9 cellular contexts compared by ENCODE assay signal in genomic region chr22:29030618-29031235, GRCh38. TPM values are rescaled to one million over a fixed set of nuclear protein-coding genes. Genes with fewer than 3 reads are reported as not detected.
DNase-seq lines count a peak whose midpoint lies in the region; ATAC-seq, FAIRE-seq and TF ChIP-seq lines count a peak whose summit lies in the region.
"Had no signal": no experiment of that assay in that cellular context is flagged by ENCODE, and none has a peak within 500 bp of the region (broad histone marks: within the 10 kb centered on the region; RNA-seq: fewer than 3 reads in every experiment).

No MANE protein-coding gene starts in this region.

- H3K4me3 ChIP-seq in NT2/D1 (ENCODE audit: insufficient read length, low read depth) = peak overlapping the region; percentile 23
- H3K4me3 ChIP-seq in HepG2 (replicated peaks in 1 of 3; ENCODE audit: insufficient read depth in 1 of 3, low read depth in 2 of 3, low read length in 3 of 3) = peak overlapping the region; percentile 41 to 51 (median 45)
- peak overlapping the region; percentile 47 to 69 for H3K4me3 ChIP-seq in stomach smooth muscle (ENCODE audit: low read length in 2 of 2)

- peak; percentile 42; the same call in 1 of the 2 replicates for TF ChIP-seq RAD21 in HepG2 (CRISPR knock-in tag; IDR thresholded peaks at IDR 0.05)

- H3K36me3 ChIP-seq in ES-I3 (ENCODE audit: insufficient read depth, low read length) = no peaks in the 10 kb centered on the region; the same call in 1 of the 2 replicates
- H3K36me3 ChIP-seq in NT2/D1 (ENCODE audit: insufficient read depth, insufficient read length, low read length) = peaks cover 12% of the 10 kb centered on the region
- peaks cover 22 to 61% of the 10 kb centered on the region in 2 experiments for H3K36me3 ChIP-seq in HepG2 (replicated peaks in 1 of 2; ENCODE audit: control insufficient read depth in 1 of 2, insufficient read depth in 2 of 2, low read length in 2 of 2)
- peaks cover 0 to 2% of the 10 kb centered on the region in 2 donors for H3K36me3 ChIP-seq in stomach smooth muscle (ENCODE audit: control insufficient read depth in 2 of 2, insufficient read depth in 2 of 2, low read length in 2 of 2)

- POLR2A ChIA-PET in HepG2 (lab: Yijun Ruan, JAX) = interaction anchor here (0.8 to 5.0 kb wide), 20 partner anchors 9 to 247 kb away, joined by 3 to 44 read pairs (median 10); partner anchors contain the start of gene ZNRF3

- CTCF ChIA-PET in HepG2 (lab: Yijun Ruan, JAX; ENCODE audit: low intra/inter-chr PET ratio, low total read pairs) = no interaction called here

- WGBS in HepG2 (ENCODE audit: low lambda C conversion rate) = 3% methylated on average over 20 of the region's 33 CpGs

- TF ChIP-seq CTCF in HepG2 (CRISPR knock-in tag; IDR thresholded peaks at IDR 0.05) = peak; percentile 20

- H3K27ac ChIP-seq in HepG2 (ENCODE audit: extremely low read length, insufficient read depth, low read length) (peak overlapping the region; percentile 88), stomach smooth muscle (ENCODE audit: low read length) (peak overlapping the region; percentile 84)

- intact Hi-C loops in HepG2 (cut with micrococcal nuclease; ENCODE audit: unreplicated experiment) = loop anchor here (1.0 to 5.0 kb wide), 4 partner anchors 26 to 143 kb away; no protein-coding TSS in a partner anchor

- H4K20me1 ChIP-seq in HepG2 (ENCODE audit: insufficient read depth, low read length) = no peaks in the 10 kb centered on the region

- peak overlapping the region; percentile 73 for H3K4me2 ChIP-seq in HepG2 (ENCODE audit: low read depth, low read length)

- no TSS peak for BruUV-seq in HepG2 (replicated peaks; lab: Mats Ljungman, UMichigan)

- in situ Hi-C loops in HepG2 (cut with HindIII; ENCODE audit: extremely low pct_ligation_motif_present, low pct_unique_long_range_greater_than_20kb) = loop anchor here (5.0 kb wide), 1 partner anchor 113 kb away; no protein-coding TSS in a partner anchor

- no peak overlapping the region for H2AFZ ChIP-seq in HepG2 (ENCODE audit: low read length)

- peak; percentile 79 for ATAC-seq in HepG2
- no peak for ATAC-seq in HG03520 (IDR thresholded peaks at IDR 0.05; ENCODE audit: unreplicated experiment)
- ATAC-seq in HG03342 (IDR thresholded peaks at IDR 0.05; ENCODE audit: unreplicated experiment) = no peak

- peaks cover 76% of the 10 kb centered on the region for H3K79me2 ChIP-seq in HepG2 (ENCODE audit: insufficient read depth, low read length)

- H3K4me1 ChIP-seq in ES-I3 (ENCODE audit: insufficient read depth, low read length) (peaks cover 34% of the 10 kb centered on the region), NT2/D1 (ENCODE audit: insufficient read depth, insufficient read length) (peaks cover 9% of the 10 kb centered on the region), HepG2 (ENCODE audit: insufficient read depth, low read length) (peaks cover 90% of the 10 kb centered on the region), stomach smooth muscle (ENCODE audit: control insufficient read depth, insufficient read depth, low read length) (peaks cover 26% of the 10 kb centered on the region)

- H3K9me3 ChIP-seq in ES-I3 (ENCODE audit: control insufficient read depth, insufficient read depth, low read length) (no peaks in the 10 kb centered on the region), NT2/D1 (ENCODE audit: insufficient read depth, low read length) (no peaks in the 10 kb centered on the region), HepG2 (ENCODE audit: low read length) (no peaks in the 10 kb centered on the region), stomach smooth muscle (ENCODE audit: control insufficient read depth in 2 of 2, low read length in 2 of 2) (no peaks in the 10 kb centered on the region)

- H3K27me3 ChIP-seq in NT2/D1 (ENCODE audit: insufficient read depth, insufficient read length) = no peaks in the 10 kb centered on the region
- no peaks in the 10 kb centered on the region for H3K27me3 ChIP-seq in HepG2 (ENCODE audit: control insufficient read depth in 1 of 2, insufficient read depth in 2 of 2, low read length in 2 of 2)
- no peaks in the 10 kb centered on the region for H3K27me3 ChIP-seq in stomach smooth muscle (ENCODE audit: control insufficient read depth in 1 of 2, insufficient read depth in 2 of 2, low read length in 2 of 2)

- TF ChIP-seq POLR2A in HepG2 (IDR thresholded peaks at IDR 0.05; ENCODE audit: insufficient read depth in 1 of 2, low read depth in 2 of 2, low read length in 2 of 2) = no peak; a peak in 2 of 4 replicates

- peak overlapping the region; percentile 60 for H3K9ac ChIP-seq in ES-I3 (ENCODE audit: low read depth, low read length)
- peak overlapping the region; percentile 47 for H3K9ac ChIP-seq in NT2/D1 (ENCODE audit: insufficient read length, low read depth)
- peak overlapping the region; percentile 70 for H3K9ac ChIP-seq in HepG2 (ENCODE audit: insufficient read depth, low read depth, low read length)
- peak overlapping the region; percentile 55 to 63 for H3K9ac ChIP-seq in stomach smooth muscle (ENCODE audit: low read length in 2 of 2)

- TF ChIP-seq EP300 in HepG2 (IDR thresholded peaks at IDR 0.05; ENCODE audit: low read depth in 2 of 2, low read length in 2 of 2) (peak; percentile 50 to 95; a peak in 3 of 4 replicates), HepG2 (CRISPR knock-in tag; IDR thresholded peaks at IDR 0.05; ENCODE audit: borderline replicate concordance) (peak; percentile 71; the same call in 1 of the 2 replicates)

- FAIRE-seq in HepG2 (lab: Jason Lieb, UNC) = peak; percentile 60

- DNase-seq in NT2/D1 (ENCODE audit: low read depth, low spot score) (peak; percentile 43), ecto neural progenitor cell (ENCODE audit: low spot score) (peak; percentile 84), HepG2 (ENCODE audit: low spot score) (peak; percentile 93)
- DNase-seq in stimulated activated CD8-positive, alpha-beta memory T cell treated with anti-CD3 and anti-CD28 coated beads, Interleukin-4, amount 100 ng/mL, for 48 hours = no peak

TF ChIP-seq in HepG2, 621 proteins besides CTCF, POLR2A, EP300 and RAD21 (continues in another document):
- TF ChIP-seq NR2F6 (IDR thresholded peaks at IDR 0.05) (peak; percentile 82), NR2F6 (CRISPR knock-in tag; IDR thresholded peaks at IDR 0.05) (peak; percentile 95), ZNF816 (CRISPR knock-in tag; IDR thresholded peaks at IDR 0.05; ENCODE audit: borderline replicate concordance) (peak; percentile 81; the same call in 1 of the 2 replicates), AKAP8 (CRISPR knock-in tag; IDR thresholded peaks at IDR 0.05) (peak; percentile 55; the same call in 1 of the 2 replicates), TCF7L2 (IDR thresholded peaks at IDR 0.05; ENCODE audit: low read depth, low read length) (peak; percentile 71; the same call in 1 of the 2 replicates), HNRNPL (IDR thresholded peaks at IDR 0.05; ENCODE audit: low read depth, low read length) (peak; percentile 97), BCL6 (CRISPR knock-in tag; IDR thresholded peaks at IDR 0.05) (peak; percentile 99)

RNA-seq across cellular contexts. Expression of gene C22orf31, which starts 30.9 kb away (rescaled TPM):
- not detected in 2 replicates for total RNA-seq in HepG2 (2016; rRNA removed; fragmentation: Illumina TruSeq; extraction: Trizol)
- not detected in 2 replicates for total RNA-seq in HepG2 (2016; cell fraction: cytosol; rRNA removed; fragmentation: Illumina TruSeq; extraction: Trizol; ENCODE audit: low read depth)
- 0.19 TPM in 1 of 2 replicates, not detected in the other for total RNA-seq in HepG2 (2016; cell fraction: insoluble cytoplasmic fraction; rRNA removed; fragmentation: Illumina TruSeq; extraction: Trizol)
- total RNA-seq in HepG2 (2016; cell fraction: membrane; rRNA removed; fragmentation: Illumina TruSeq; extraction: Trizol) = not detected in 2 replicates
- not detected in 2 replicates for total RNA-seq in HepG2 (2016; cell fraction: nucleus; rRNA removed; fragmentation: Illumina TruSeq; extraction: Trizol)
- polyA plus RNA-seq in HepG2 (2011; rRNA removed) = not detected in 2 replicates
- not detected in 2 replicates for polyA plus RNA-seq in HepG2 (2011; cell fraction: cytosol; rRNA removed)
- not detected in 2 replicates for polyA plus RNA-seq in HepG2 (2011; cell fraction: nucleus; rRNA removed)
- not detected in 2 replicates for polyA plus RNA-seq in HepG2 (2012)
- polyA plus RNA-seq in HepG2 (2016; cell fraction: cytosol; fragmentation: Illumina TruSeq; extraction: Trizol; ENCODE audit: low read depth) = 0.25 TPM in 1 of 2 replicates, not detected in the other
- not detected in 2 replicates for polyA plus RNA-seq in HepG2 (2016; cell fraction: insoluble cytoplasmic fraction; fragmentation: Illumina TruSeq; extraction: Trizol; ENCODE audit: low read depth)
- not detected in 2 replicates for polyA plus RNA-seq in HepG2 (2016; cell fraction: membrane; fragmentation: Illumina TruSeq; extraction: Trizol; ENCODE audit: low read depth)
- polyA plus RNA-seq in HepG2 (2016; cell fraction: nucleus; fragmentation: Illumina TruSeq; extraction: Trizol; ENCODE audit: insufficient read depth, low read depth) = not detected in 2 replicates
- polyA minus RNA-seq in HepG2 (2011; rRNA and poly(A)+ RNA removed; ENCODE audit: low replicate concordance) = not detected in 2 replicates
- not detected in 2 replicates for polyA minus RNA-seq in HepG2 (2011; cell fraction: cytosol; rRNA and poly(A)+ RNA removed)
- not detected in 2 replicates for polyA minus RNA-seq in HepG2 (2011; cell fraction: nucleus; rRNA and poly(A)+ RNA removed)
- total RNA-seq: T-helper 1 cell treated with Interleukin-12 subunit alpha and Interleukin-12 subunit beta and Interleukin-4 antibody, amounts not matched to agents 30 ng/mL and 1 ng/mL, for 36 hours had no signal

RNA-seq across cellular contexts. Expression of gene KREMEN1, which starts 42.1 kb away (rescaled TPM):
- 10.2 and 13.8 TPM in 2 replicates for total RNA-seq in HepG2 (2016; rRNA removed; fragmentation: Illumina TruSeq; extraction: Trizol)
- 1.6 and 2.8 TPM in 2 replicates for total RNA-seq in HepG2 (2016; cell fraction: cytosol; rRNA removed; fragmentation: Illumina TruSeq; extraction: Trizol; ENCODE audit: low read depth)
- total RNA-seq in HepG2 (2016; cell fraction: insoluble cytoplasmic fraction; rRNA removed; fragmentation: Illumina TruSeq; extraction: Trizol) = 8.1 and 13.9 TPM in 2 replicates
- total RNA-seq in HepG2 (2016; cell fraction: membrane; rRNA removed; fragmentation: Illumina TruSeq; extraction: Trizol) = 6.5 and 7.3 TPM in 2 replicates
- total RNA-seq in HepG2 (2016; cell fraction: nucleus; rRNA removed; fragmentation: Illumina TruSeq; extraction: Trizol) = 10.2 and 12.6 TPM in 2 replicates
- 8.9 and 9.8 TPM in 2 replicates for polyA plus RNA-seq in HepG2 (2011; rRNA removed)
- polyA plus RNA-seq in HepG2 (2011; cell fraction: cytosol; rRNA removed) = 8.5 and 10.8 TPM in 2 replicates
- polyA plus RNA-seq in HepG2 (2011; cell fraction: nucleus; rRNA removed) = 5.2 and 6.3 TPM in 2 replicates
- polyA plus RNA-seq in HepG2 (2012) = 5.6 and 7.9 TPM in 2 replicates
- polyA plus RNA-seq in HepG2 (2016; cell fraction: cytosol; fragmentation: Illumina TruSeq; extraction: Trizol; ENCODE audit: low read depth) = 1.5 TPM in 2 replicates
- 9.5 and 11.0 TPM in 2 replicates for polyA plus RNA-seq in HepG2 (2016; cell fraction: insoluble cytoplasmic fraction; fragmentation: Illumina TruSeq; extraction: Trizol; ENCODE audit: low read depth)
- 4.1 and 5.6 TPM in 2 replicates for polyA plus RNA-seq in HepG2 (2016; cell fraction: membrane; fragmentation: Illumina TruSeq; extraction: Trizol; ENCODE audit: low read depth)
- polyA plus RNA-seq in HepG2 (2016; cell fraction: nucleus; fragmentation: Illumina TruSeq; extraction: Trizol; ENCODE audit: insufficient read depth, low read depth) = 20.4 and 21.5 TPM in 2 replicates
- 1.5 and 13.8 TPM in 2 replicates for polyA minus RNA-seq in HepG2 (2011; rRNA and poly(A)+ RNA removed; ENCODE audit: low replicate concordance)
- 5.3 and 6.3 TPM in 2 replicates for polyA minus RNA-seq in HepG2 (2011; cell fraction: cytosol; rRNA and poly(A)+ RNA removed)
- polyA minus RNA-seq in HepG2 (2011; cell fraction: nucleus; rRNA and poly(A)+ RNA removed) = 1.8 and 2.7 TPM in 2 replicates
- total RNA-seq: T-helper 1 cell treated with Interleukin-12 subunit alpha and Interleukin-12 subunit beta and Interleukin-4 antibody, amounts not matched to agents 30 ng/mL and 1 ng/mL, for 36 hours had no signal
